1 cellular context compared by ENCODE assay signal in genomic region chr3:50068134-50068533, GRCh38.
TF ChIP-seq lines count a peak whose summit lies in the region.

No MANE protein-coding gene starts in this region.

TF ChIP-seq in HepG2, 621 proteins besides CTCF, POLR2A, EP300 and RAD21 (continued from another document):
- TF ChIP-seq THAP8 (CRISPR knock-in tag; IDR thresholded peaks at IDR 0.05; ENCODE audit: borderline replicate concordance) (no peak), ZNF660 (CRISPR knock-in tag; IDR thresholded peaks at IDR 0.05; ENCODE audit: borderline replicate concordance, low read depth) (no peak), ARNTL (CRISPR knock-in tag; IDR thresholded peaks at IDR 0.05) (no peak), ZBTB46 (CRISPR knock-in tag; IDR thresholded peaks at IDR 0.05; ENCODE audit: borderline replicate concordance) (no peak), ZNF562 (CRISPR knock-in tag; IDR thresholded peaks at IDR 0.05; ENCODE audit: borderline replicate concordance) (no peak), ZNF567 (CRISPR knock-in tag; IDR thresholded peaks at IDR 0.05; ENCODE audit: borderline replicate concordance) (no peak), ZNF547 (CRISPR knock-in tag; IDR thresholded peaks at IDR 0.05) (no peak), ATF1 (CRISPR knock-in tag; IDR thresholded peaks at IDR 0.05) (no peak), HNF1A (IDR thresholded peaks at IDR 0.05; ENCODE audit: low read depth) (no peak), HNF1A (CRISPR knock-in tag; IDR thresholded peaks at IDR 0.05; ENCODE audit: borderline replicate concordance) (no peak)
- TF ChIP-seq, protein P1, sequence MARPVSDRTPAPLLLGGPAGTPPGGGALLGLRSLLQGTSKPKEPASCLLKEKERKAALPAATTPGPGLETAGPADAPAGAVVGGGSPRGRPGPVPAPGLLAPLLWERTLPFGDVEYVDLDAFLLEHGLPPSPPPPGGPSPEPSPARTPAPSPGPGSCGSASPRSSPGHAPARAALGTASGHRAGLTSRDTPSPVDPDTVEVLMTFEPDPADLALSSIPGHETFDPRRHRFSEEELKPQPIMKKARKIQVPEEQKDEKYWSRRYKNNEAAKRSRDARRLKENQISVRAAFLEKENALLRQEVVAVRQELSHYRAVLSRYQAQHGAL (CRISPR knock-in tag; IDR thresholded peaks at IDR 0.05; ENCODE audit: not compliant biosample characterization) = no peak
